ENCODE assay signal across 9 cellular contexts in genomic region chr9:120920495-120921178, GRCh38. TPM values are rescaled to one million over a fixed set of nuclear protein-coding genes. Genes with fewer than 3 reads are reported as not detected.
A peak's percentile ranks its signal among the peaks of the same experiment; 100 is the strongest.
DNase-seq lines count a peak whose midpoint lies in the region; ATAC-seq and TF ChIP-seq lines count a peak whose summit lies in the region.
"Had no signal": no experiment of that assay in that cellular context is flagged by ENCODE, and none has a peak within 500 bp of the region (broad histone marks: within the 10 kb centered on the region; RNA-seq: fewer than 3 reads in every experiment).

No MANE protein-coding gene starts in this region.

- no peaks in the 10 kb centered on the region for H3K9me3 ChIP-seq in neuronal stem cell (replicated peaks in 1 of 2; ENCODE audit: control insufficient read depth in 2 of 2, insufficient read depth in 1 of 2, low read depth in 1 of 2, low read length in 2 of 2)

- ATAC-seq in GM21717 (IDR thresholded peaks at IDR 0.05; ENCODE audit: unreplicated experiment) (peak; percentile 28), HG02763 (IDR thresholded peaks at IDR 0.05; ENCODE audit: unreplicated experiment) (no peak), GM21529 (IDR thresholded peaks at IDR 0.05; ENCODE audit: unreplicated experiment) (no peak), HG03025 (IDR thresholded peaks at IDR 0.05; ENCODE audit: low FRiP score, unreplicated experiment) (no peak)

- no peaks in the 10 kb centered on the region for H3K27me3 ChIP-seq in neuronal stem cell (ENCODE audit: control insufficient read depth in 3 of 3, insufficient read depth in 3 of 3, low read depth in 1 of 3, low read length in 3 of 3)

- no peak overlapping the region for H2BK15ac ChIP-seq in neuronal stem cell (ENCODE audit: low read length)

- H3K4me1 Mint-ChIP-seq in activated T-helper 1 cell treated with anti-CD3 and anti-CD28 coated beads, Interleukin-12 subunit alpha, Interleukin-12 subunit beta, Interleukin-2, Interleukin-4 antibody, amounts not matched to agents 30 ng/mL and 10 ng/mL and 1 ng/mL, durations not matched to agents 14 hours and 24 hours and 36 hours (ENCODE audit: low read depth) = peaks cover 97% of the 10 kb centered on the region

- no peak overlapping the region for H2BK5ac ChIP-seq in neuronal stem cell (ENCODE audit: low read length)

- H4K91ac ChIP-seq in neuronal stem cell (ENCODE audit: low read depth, low read length, poor library complexity) = no peak overlapping the region

- no peaks in the 10 kb centered on the region for H3K27me3 Mint-ChIP-seq in activated T-helper 1 cell treated with anti-CD3 and anti-CD28 coated beads, Interleukin-12 subunit alpha, Interleukin-12 subunit beta, Interleukin-2, Interleukin-4 antibody, amounts not matched to agents 30 ng/mL and 10 ng/mL and 1 ng/mL, durations not matched to agents 14 hours and 24 hours and 36 hours (ENCODE audit: insufficient read depth)

- H3K9me3 Mint-ChIP-seq in activated T-helper 1 cell treated with anti-CD3 and anti-CD28 coated beads, Interleukin-12 subunit alpha, Interleukin-12 subunit beta, Interleukin-2, Interleukin-4 antibody, amounts not matched to agents 30 ng/mL and 10 ng/mL and 1 ng/mL, durations not matched to agents 14 hours and 24 hours and 36 hours = peaks cover 5% of the 10 kb centered on the region

- peak overlapping the region; percentile 89 for H3K4me3 Mint-ChIP-seq in activated T-helper 1 cell treated with anti-CD3 and anti-CD28 coated beads, Interleukin-12 subunit alpha, Interleukin-12 subunit beta, Interleukin-2, Interleukin-4 antibody, amounts not matched to agents 30 ng/mL and 10 ng/mL and 1 ng/mL, durations not matched to agents 14 hours and 24 hours and 36 hours

- H3K4me3 ChIP-seq in neuronal stem cell (ENCODE audit: low read length in 2 of 2) = no peak overlapping the region

- no peaks in the 10 kb centered on the region for H3K79me1 ChIP-seq in neuronal stem cell (ENCODE audit: low read depth, low read length)

- WGBS in neuronal stem cell (ENCODE audit: extremely low coverage in 2 of 2, insufficient read length in 2 of 2, insufficient replicate concordance in 1 of 2), 2 donors = no CpG with 5 or more reads among the region's 4 CpGs

- no peak overlapping the region for H3K9ac ChIP-seq in neuronal stem cell (ENCODE audit: low read depth, low read length, poor library complexity)

- no peak for TF ChIP-seq CTCF in GM13977 (IDR thresholded peaks at IDR 0.05; ENCODE audit: extremely low read depth, insufficient read depth, missing control alignments)

- peaks cover 89% of the 10 kb centered on the region for H3K36me3 Mint-ChIP-seq in activated T-helper 1 cell treated with anti-CD3 and anti-CD28 coated beads, Interleukin-12 subunit alpha, Interleukin-12 subunit beta, Interleukin-2, Interleukin-4 antibody, amounts not matched to agents 30 ng/mL and 10 ng/mL and 1 ng/mL, durations not matched to agents 14 hours and 24 hours and 36 hours (ENCODE audit: low read depth)

- H3K27ac ChIP-seq in neuronal stem cell (replicated peaks; ENCODE audit: low read length) = no peak overlapping the region

- in situ Hi-C loops in GM13977 (cut with MboI; ENCODE audit: low pct_unique_long_range_greater_than_20kb, low sequenced_read_pairs, unreplicated experiment) = no loop called here

- H3K23ac ChIP-seq in neuronal stem cell (ENCODE audit: low read depth, low read length, poor library complexity) = no peak overlapping the region

- no peak overlapping the region for H3K18ac ChIP-seq in neuronal stem cell (ENCODE audit: low read length)

- H3K14ac ChIP-seq in neuronal stem cell (ENCODE audit: low read length) = peak overlapping the region; percentile 2

- no peak overlapping the region for H3K4me2 ChIP-seq in neuronal stem cell (ENCODE audit: insufficient read depth, low read length, poor library complexity, severe bottlenecking)

- H3K36me3 ChIP-seq in neuronal stem cell (replicated peaks in 1 of 2; ENCODE audit: control insufficient read depth in 2 of 2, insufficient read depth in 2 of 2, low read length in 2 of 2) = no peaks in the 10 kb centered on the region

- intact Hi-C loops in activated T-helper 1 cell treated with anti-CD3 and anti-CD28 coated beads, Interleukin-12 subunit alpha, Interleukin-12 subunit beta, Interleukin-2, Interleukin-4 antibody, amounts not matched to agents 30 ng/mL and 10 ng/mL and 1 ng/mL, durations not matched to agents 14 hours and 24 hours and 36 hours (cut with micrococcal nuclease) = loop anchor here (10.0 kb wide), 1 partner anchor 434 kb away; no protein-coding TSS in a partner anchor

- H2AFZ ChIP-seq in neuronal stem cell (ENCODE audit: low read length) = peak overlapping the region; percentile 31

- H4K8ac ChIP-seq in neuronal stem cell (ENCODE audit: low read depth, low read length) = no peak overlapping the region

- DNase-seq in D341Med (ENCODE audit: low spot score) = peak; percentile 84
- no peak for DNase-seq in activated T-helper 1 cell treated with anti-CD3 and anti-CD28 coated beads, Interleukin-12 subunit alpha, Interleukin-12 subunit beta, Interleukin-2, Interleukin-4 antibody, amounts not matched to agents 30 ng/mL and 10 ng/mL and 1 ng/mL, durations not matched to agents 14 hours and 24 hours and 36 hours (ENCODE audit: low spot score)
- no peak for DNase-seq in neuronal stem cell (ENCODE audit: low spot score)
- DNase-seq in GM13977 (ENCODE audit: low spot score) = no peak
- DNase-seq: NCI-H146 had no signal

- H3K4ac ChIP-seq in neuronal stem cell (ENCODE audit: low read length) = no peak overlapping the region

- peaks cover 12 to 21% of the 10 kb centered on the region in 2 donors for H3K4me1 ChIP-seq in neuronal stem cell (ENCODE audit: control insufficient read depth in 2 of 2, insufficient read depth in 1 of 2, low read depth in 1 of 2, low read length in 2 of 2)

- no peak overlapping the region for H2BK12ac ChIP-seq in neuronal stem cell (ENCODE audit: low read length)

- H2AK5ac ChIP-seq in neuronal stem cell (ENCODE audit: low read depth, low read length) = no peak overlapping the region

- no peak overlapping the region for H2BK120ac ChIP-seq in neuronal stem cell (ENCODE audit: low read depth, low read length)

- H3K27ac Mint-ChIP-seq in activated T-helper 1 cell treated with anti-CD3 and anti-CD28 coated beads, Interleukin-12 subunit alpha, Interleukin-12 subunit beta, Interleukin-2, Interleukin-4 antibody, amounts not matched to agents 30 ng/mL and 10 ng/mL and 1 ng/mL, durations not matched to agents 14 hours and 24 hours and 36 hours = peak overlapping the region; percentile 92

RNA-seq across cellular contexts. Expression of gene TRAF1, which starts 6.0 kb away (rescaled TPM):
- total RNA-seq in activated T-helper 1 cell treated with anti-CD3 and anti-CD28 coated beads, Interleukin-12 subunit alpha, Interleukin-12 subunit beta, Interleukin-2, Interleukin-4 antibody, amounts not matched to agents 30 ng/mL and 10 ng/mL and 1 ng/mL, durations not matched to agents 14 hours and 24 hours and 36 hours = 136 and 138 TPM in 2 replicates
- 2.0 TPM for polyA plus RNA-seq in neuronal stem cell (2013, experiment 1 of 2)
- 2.0 TPM for polyA plus RNA-seq in neuronal stem cell (2013, experiment 2 of 2)

RNA-seq across cellular contexts. Expression of gene PHF19, which starts 43.6 kb away (rescaled TPM):
- total RNA-seq in activated T-helper 1 cell treated with anti-CD3 and anti-CD28 coated beads, Interleukin-12 subunit alpha, Interleukin-12 subunit beta, Interleukin-2, Interleukin-4 antibody, amounts not matched to agents 30 ng/mL and 10 ng/mL and 1 ng/mL, durations not matched to agents 14 hours and 24 hours and 36 hours = 134 and 142 TPM in 2 replicates
- polyA plus RNA-seq in neuronal stem cell (2013, experiment 1 of 2) = 24.6 TPM
- polyA plus RNA-seq in neuronal stem cell (2013, experiment 2 of 2) = 23.4 TPM
